ENCODE assay signal across 9 cellular contexts in genomic region chr6:34143884-34144580, GRCh38. TPM values are rescaled to one million over a fixed set of nuclear protein-coding genes. Genes with fewer than 3 reads are reported as not detected.
DNase-seq lines count a peak whose midpoint lies in the region; ATAC-seq and TF ChIP-seq lines count a peak whose summit lies in the region.
"Had no signal": no experiment of that assay in that cellular context is flagged by ENCODE, and none has a peak within 500 bp of the region (broad histone marks: within the 10 kb centered on the region; RNA-seq: fewer than 3 reads in every experiment).

No MANE protein-coding gene starts in this region.

- WGBS in smooth muscle cell (ENCODE audit: low lambda C conversion rate) = 1% methylated on average over 42 of the region's 63 CpGs

- H4K20me1 ChIP-seq in DOHH2 (ENCODE audit: control insufficient read depth, insufficient read depth, low read depth, low read length) (peaks cover 8% of the 10 kb centered on the region; the same call in 1 of the 2 replicates), smooth muscle cell (ENCODE audit: low read depth) (no peaks in the 10 kb centered on the region)

- H3K4me1 Mint-ChIP-seq in activated CD8-positive, alpha-beta memory T cell treated with anti-CD3 and anti-CD28 coated beads, Interleukin-2, amount 10 ng/mL, durations not matched to agents 7 days and 5 days = peaks cover 13% of the 10 kb centered on the region

- CTCF ChIA-PET in activated CD8-positive, alpha-beta memory T cell treated with anti-CD3 and anti-CD28 coated beads, Interleukin-2, amount 10 ng/mL, durations not matched to agents 7 days and 5 days (lab: Charles Lee) = interaction anchor here (0.9 to 1.6 kb wide), 2 partner anchors 19 to 371 kb away, joined by 3 to 6 read pairs; no protein-coding TSS in a partner anchor

- ATAC-seq in activated CD8-positive, alpha-beta memory T cell treated with anti-CD3 and anti-CD28 coated beads, Interleukin-2, amount 10 ng/mL, durations not matched to agents 7 days and 5 days = peak; percentile 52

- no peaks in the 10 kb centered on the region for H3K9me3 Mint-ChIP-seq in activated CD8-positive, alpha-beta memory T cell treated with anti-CD3 and anti-CD28 coated beads, Interleukin-2, amount 10 ng/mL, durations not matched to agents 7 days and 5 days (ENCODE audit: low read depth)

- H3K27ac Mint-ChIP-seq in activated CD8-positive, alpha-beta memory T cell treated with anti-CD3 and anti-CD28 coated beads, Interleukin-2, amount 10 ng/mL, durations not matched to agents 7 days and 5 days = no peak overlapping the region

- H3K9ac ChIP-seq in smooth muscle cell (ENCODE audit: low read depth) = no peak overlapping the region

- no peaks in the 10 kb centered on the region for H3K79me2 ChIP-seq in DOHH2 (ENCODE audit: control insufficient read depth, low read length)
- no peaks in the 10 kb centered on the region for H3K79me2 ChIP-seq in smooth muscle cell (ENCODE audit: low read depth)

- H2AFZ ChIP-seq in smooth muscle cell (ENCODE audit: low read depth) = no peak overlapping the region

- no peaks in the 10 kb centered on the region for H3F3A ChIP-seq in DOHH2 (ENCODE audit: control insufficient read depth, insufficient read depth)
- H3F3A ChIP-seq in smooth muscle cell (ENCODE audit: low read depth) = no peaks in the 10 kb centered on the region

- peak; percentile 55 for TF ChIP-seq CTCF in DOHH2 (IDR thresholded peaks at IDR 0.05; ENCODE audit: low read depth, low read length, poor library complexity, severe bottlenecking)
- TF ChIP-seq CTCF in foreskin fibroblast (IDR thresholded peaks at IDR 0.05; ENCODE audit: low read depth, low read length) = peak; percentile 3
- peak; percentile 11 for TF ChIP-seq CTCF in smooth muscle cell (IDR thresholded peaks at IDR 0.05; ENCODE audit: borderline replicate concordance, insufficient read depth, poor library complexity, severe bottlenecking)

- no peaks in the 10 kb centered on the region for H3K9me3 ChIP-seq in DOHH2 (ENCODE audit: control insufficient read depth, insufficient read depth, low read length)
- no peaks in the 10 kb centered on the region for H3K9me3 ChIP-seq in smooth muscle cell (replicated peaks; ENCODE audit: low read depth)

- H3K27ac ChIP-seq in DOHH2 (ENCODE audit: low read depth, low read length) = no peak overlapping the region
- no peak overlapping the region for H3K27ac ChIP-seq in smooth muscle cell (ENCODE audit: low read depth)

- peak overlapping the region; percentile 13; the same call in 1 of the 2 replicates for H3K4me3 ChIP-seq in DOHH2 (ENCODE audit: low read length)
- H3K4me3 ChIP-seq in foreskin fibroblast (ENCODE audit: low read depth in 1 of 2, low read length in 2 of 2) = peak overlapping the region in 1 of 2 donors; percentile 8
- H3K4me3 ChIP-seq in smooth muscle cell = peak overlapping the region; percentile 55

- H3K27me3 ChIP-seq in DOHH2 (ENCODE audit: control insufficient read depth, low read length) (peaks cover 60% of the 10 kb centered on the region), smooth muscle cell (ENCODE audit: low read depth) (peaks cover 96% of the 10 kb centered on the region)

- no peak overlapping the region for H3K4me3 Mint-ChIP-seq in activated CD8-positive, alpha-beta memory T cell treated with anti-CD3 and anti-CD28 coated beads, Interleukin-2, amount 10 ng/mL, durations not matched to agents 7 days and 5 days

- H3K4me2 ChIP-seq in DOHH2 (ENCODE audit: low read length) (peak overlapping the region; percentile 42), smooth muscle cell (peak overlapping the region; percentile 99)

- peak; percentile 67 for DNase-seq in NCI-H1436 (lab: John Stamatoyannopoulos, UW)
- no peak for DNase-seq in activated CD8-positive, alpha-beta memory T cell treated with anti-CD3 and anti-CD28 coated beads, Interleukin-2, amount 10 ng/mL, durations not matched to agents 7 days and 5 days
- DNase-seq in foreskin fibroblast = peak in 1 of 2 donors; percentile 29
- DNase-seq in smooth muscle cell (lab: John Stamatoyannopoulos, UW; ENCODE audit: unreplicated experiment) = no peak
- no peak for DNase-seq in GDM1 (lab: John Stamatoyannopoulos, UW)
- DNase-seq in GF-D8 (lab: John Stamatoyannopoulos, UW) = no peak
- DNase-seq in HPDE6-E6E7 (ENCODE audit: extremely low spot score) = no peak

- H3K4me1 ChIP-seq in DOHH2 (ENCODE audit: control insufficient read depth, low read length) (peaks cover 40% of the 10 kb centered on the region), smooth muscle cell (ENCODE audit: low read depth) (peaks cover 10% of the 10 kb centered on the region)

- peaks cover 73% of the 10 kb centered on the region for H3K27me3 Mint-ChIP-seq in activated CD8-positive, alpha-beta memory T cell treated with anti-CD3 and anti-CD28 coated beads, Interleukin-2, amount 10 ng/mL, durations not matched to agents 7 days and 5 days

- no peaks in the 10 kb centered on the region for H3K36me3 Mint-ChIP-seq in activated CD8-positive, alpha-beta memory T cell treated with anti-CD3 and anti-CD28 coated beads, Interleukin-2, amount 10 ng/mL, durations not matched to agents 7 days and 5 days

- H3K9me2 ChIP-seq in DOHH2 (replicated peaks; ENCODE audit: control insufficient read depth, low read length) = no peaks in the 10 kb centered on the region

- H3K36me3 ChIP-seq in DOHH2 (ENCODE audit: control insufficient read depth, low read length) = no peaks in the 10 kb centered on the region
- no peaks in the 10 kb centered on the region for H3K36me3 ChIP-seq in smooth muscle cell (ENCODE audit: low read depth)

RNA-seq across cellular contexts. Expression of gene GRM4, which starts 1.9 kb away (rescaled TPM):
- total RNA-seq in activated CD8-positive, alpha-beta memory T cell treated with anti-CD3 and anti-CD28 coated beads, Interleukin-2, amount 10 ng/mL, durations not matched to agents 7 days and 5 days = not detected
- total RNA-seq in smooth muscle cell = not detected in 2 replicates
- 0.21 TPM in 1 of 2 replicates, not detected in the other for polyA plus RNA-seq in smooth muscle cell
- total RNA-seq: lung microvascular endothelial cell had no signal

Comparison
In these comparisons a context has a peak if more than half of its experiments do, and no peak if none do; other contexts are left out.
1. CTCF ChIP-seq: peak in every context shown above with its lines; median percentile 55 in DOHH2; 11 in smooth muscle cell; 3 in foreskin fibroblast.